8 cellular contexts compared by ENCODE assay signal in the genomic region with DNA sequence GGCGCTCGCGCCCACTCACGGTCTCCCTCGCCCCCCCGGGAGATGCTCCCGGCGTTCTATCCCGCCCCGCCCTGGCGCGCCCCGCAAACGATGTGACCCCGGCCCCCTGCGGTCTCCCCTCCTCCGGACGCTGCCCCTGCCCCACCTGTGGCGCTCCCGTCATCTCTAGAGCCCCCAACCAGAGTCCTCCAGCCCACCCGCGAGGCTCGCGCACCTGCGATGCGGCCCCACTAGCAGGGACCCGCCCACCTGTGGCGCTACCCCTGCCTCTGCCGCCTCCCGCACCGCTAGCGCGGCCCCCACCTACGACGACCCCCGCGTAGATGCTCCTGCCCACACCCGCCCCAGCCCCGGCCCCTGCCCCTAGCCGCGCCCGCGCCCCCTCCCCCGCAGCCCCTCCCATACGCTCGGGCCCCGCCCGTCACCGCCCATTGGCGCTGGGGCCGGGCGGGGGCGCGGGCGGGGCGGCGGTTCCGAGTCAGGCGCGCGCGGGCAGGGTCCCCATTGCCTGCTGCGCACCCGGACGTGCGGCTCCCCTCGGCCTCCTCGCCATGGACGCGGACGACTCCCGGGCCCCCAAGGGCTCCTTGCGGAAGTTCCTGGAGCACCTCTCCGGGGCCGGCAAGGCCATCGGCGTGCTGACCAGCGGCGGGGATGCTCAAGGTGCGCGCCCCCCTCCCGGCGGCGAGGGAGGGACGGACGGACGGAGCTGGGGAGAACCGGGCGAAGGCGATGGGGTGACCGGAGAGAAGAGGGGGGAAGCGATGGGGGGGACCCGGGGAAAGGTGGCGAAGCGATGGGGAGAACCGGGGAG. TPM values are rescaled to one million over a fixed set of nuclear protein-coding genes. Genes with fewer than 3 reads are reported as not detected.
DNase-seq lines count a peak whose midpoint lies in the region; ATAC-seq and TF ChIP-seq lines count a peak whose summit lies in the region.

A gene (plus strand): TSS at position 504 of the 814 bp plus-strand sequence. CDS start 48 bp downstream, at position 552.

- peak within 1 kb of the TSS; percentile 83 for H3K27ac Mint-ChIP-seq in T-helper 1 cell treated with Interleukin-12 subunit alpha and Interleukin-12 subunit beta and Interleukin-4 antibody, amounts not matched to agents 30 μg/mL and 1 μg/mL, for 36 hours

- CTCF ChIA-PET in AG04449 (lab: Yijun Ruan, JAX): interaction anchor here (1.0 to 1.2 kb wide), 2 partner anchors 10 to 28 kb away, joined by 3 to 5 read pairs; no protein-coding TSS in a partner anchor

- H3K27ac ChIP-seq in spleen: peak within 1 kb of the TSS in 6 of 8 donors; percentile 23 to 74 (median 57)

- TF ChIP-seq CTCF in AG04449 (IDR thresholded peaks at IDR 0.05; ENCODE audit: insufficient read depth, low read length, missing control alignments) (no peak), astrocyte of the spinal cord (IDR thresholded peaks at IDR 0.05; ENCODE audit: low read depth, low read length) (no peak), spleen (IDR thresholded peaks at IDR 0.05 in 8 of 11, conservative IDR thresholded peaks at IDR 0.05 in 3 of 11) (no peak)

- POLR2A ChIA-PET in AG04449 (lab: Yijun Ruan, JAX): interaction anchor here (1.3 to 1.6 kb wide), 2 partner anchors 24 to 28 kb away, joined by 6 to 7 read pairs; no protein-coding TSS in a partner anchor

- H3K4me1 Mint-ChIP-seq in T-helper 1 cell treated with Interleukin-12 subunit alpha and Interleukin-12 subunit beta and Interleukin-4 antibody, amounts not matched to agents 30 μg/mL and 1 μg/mL, for 36 hours (ENCODE audit: low read depth): peaks cover 26% of the 10 kb centered on the region

- peaks cover 0 to 8% (median 0%) of the 10 kb centered on the region in 6 donors for H3K36me3 ChIP-seq in spleen

- H3K4me3 ChIP-seq in AG04449 (ENCODE audit: low read depth, low read length): peak within 1 kb of the TSS; percentile 77
- H3K4me3 ChIP-seq in astrocyte of the spinal cord (ENCODE audit: low read depth, low read length): peak within 1 kb of the TSS; percentile 73
- peak within 1 kb of the TSS; percentile 84 for H3K4me3 ChIP-seq in iPS-18c (ENCODE audit: insufficient read depth, low read depth, low read length)
- H3K4me3 ChIP-seq in spleen: peak within 1 kb of the TSS; percentile 53 to 95 (median 92)

- peaks cover 22% of the 10 kb centered on the region for H3K27me3 Mint-ChIP-seq in T-helper 1 cell treated with Interleukin-12 subunit alpha and Interleukin-12 subunit beta and Interleukin-4 antibody, amounts not matched to agents 30 μg/mL and 1 μg/mL, for 36 hours (ENCODE audit: low read depth)

- WGBS in spleen, 5 donors: 0 to 2% (median 1%) methylated on average over 30 to 96 of the region's 96 CpGs

- DNase-seq in AG04449 (ENCODE audit: low read depth, low spot score) (no peak), astrocyte of the spinal cord (ENCODE audit: low read depth, low spot score) (no peak), spleen (peak; percentile 88), COLO829 (ENCODE audit: low spot score) (no peak)

- H3K9me3 ChIP-seq in iPS-18c (ENCODE audit: control insufficient read depth, insufficient read depth, low read length) (no peaks in the 10 kb centered on the region), spleen (no peaks in the 10 kb centered on the region)

- H3K27me3 ChIP-seq in spleen (replicated peaks in 1 of 7): peaks cover 0 to 42% (median 11%) of the 10 kb centered on the region in 7 donors

- no peak for TF ChIP-seq POLR2A in spleen (IDR thresholded peaks at IDR 0.05)

- H3K4me3 Mint-ChIP-seq in T-helper 1 cell treated with Interleukin-12 subunit alpha and Interleukin-12 subunit beta and Interleukin-4 antibody, amounts not matched to agents 30 μg/mL and 1 μg/mL, for 36 hours: peak within 1 kb of the TSS; percentile 87

- H3K4me1 ChIP-seq in spleen: peaks cover 5 to 47% (median 27%) of the 10 kb centered on the region in 6 donors

- peaks cover 19% of the 10 kb centered on the region for H3K36me3 Mint-ChIP-seq in T-helper 1 cell treated with Interleukin-12 subunit alpha and Interleukin-12 subunit beta and Interleukin-4 antibody, amounts not matched to agents 30 μg/mL and 1 μg/mL, for 36 hours (ENCODE audit: low read depth)

- intact Hi-C loops in spleen (cut with DNase I; ENCODE audit: low total_unique reads): no loop called here

- no peaks in the 10 kb centered on the region for H3K9me3 Mint-ChIP-seq in T-helper 1 cell treated with Interleukin-12 subunit alpha and Interleukin-12 subunit beta and Interleukin-4 antibody, amounts not matched to agents 30 μg/mL and 1 μg/mL, for 36 hours

- in situ Hi-C loops in astrocyte of the spinal cord (cut with HindIII; ENCODE audit: low sequenced_read_pairs): no loop called here

- ATAC-seq in GM18909 (IDR thresholded peaks at IDR 0.05; ENCODE audit: poor library complexity, unreplicated experiment) (peak; percentile 56), HG03139 (IDR thresholded peaks at IDR 0.05; ENCODE audit: unreplicated experiment) (peak; percentile 39)

RNA-seq across cellular contexts. Expression of the gene that starts here (rescaled TPM):
- total RNA-seq in spleen: 10 to 100 TPM; 19.5 to 60.9 (median 28.8) TPM
- polyA plus RNA-seq in spleen: 10 to 100 TPM; 19.0 to 44.6 (median 21.3) TPM
